12 cellular contexts compared by ENCODE assay signal in genomic region chr1:205172729-205173366, GRCh38. TPM values are rescaled to one million over a fixed set of nuclear protein-coding genes. Genes with fewer than 3 reads are reported as not detected.
DNase-seq lines count a peak whose midpoint lies in the region; ATAC-seq, FAIRE-seq and TF ChIP-seq lines count a peak whose summit lies in the region.
"Had no signal": no experiment of that assay in that cellular context is flagged by ENCODE, and none has a peak within 500 bp of the region (broad histone marks: within the 10 kb centered on the region; RNA-seq: fewer than 3 reads in every experiment).

No MANE protein-coding gene starts in this region.

- H3K27me3 ChIP-seq in small intestine (ENCODE audit: control insufficient read depth in 2 of 2, insufficient read depth in 2 of 2, low read length in 2 of 2) (no peaks in the 10 kb centered on the region), sigmoid colon (no peaks in the 10 kb centered on the region)

- FAIRE-seq in small intestine (lab: Jason Lieb, UNC): no peak

- no peaks in the 10 kb centered on the region for H3K9me3 ChIP-seq in small intestine (ENCODE audit: control insufficient read depth, low read depth)
- H3K9me3 ChIP-seq in sigmoid colon: no peaks in the 10 kb centered on the region

- DNase-seq in AG09319 (ENCODE audit: extremely low read depth, low read depth): peak; percentile 87
- peak; percentile 96 for DNase-seq in HT1080 (ENCODE audit: low read depth)
- DNase-seq in amniotic stem cell (lab: John Stamatoyannopoulos, UW): peak; percentile 93
- peak; percentile 94 for DNase-seq in kidney glomerular epithelial cell (lab: John Stamatoyannopoulos, UW)
- no peak for DNase-seq in small intestine
- no peak for DNase-seq in sigmoid colon
- DNase-seq: NCI-H526; stimulated activated CD4-positive, alpha-beta T cell treated with anti-CD3 and anti-CD28 coated beads, Interleukin-12 subunit alpha, Interleukin-12 subunit beta, amount 100 ng/mL, for 4 hours had no signal

- H3K27ac ChIP-seq in small intestine (ENCODE audit: low read depth in 1 of 2, low read length in 1 of 2): no peak overlapping the region
- H3K27ac ChIP-seq in sigmoid colon: peak overlapping the region in 1 of 4 donors; percentile 25
- H3K27ac ChIP-seq: HL-60, VCaP had no signal

- intact Hi-C loops in sigmoid colon (cut with DNase I): no loop called here

- TF ChIP-seq EP300 in sigmoid colon (IDR thresholded peaks at IDR 0.05): no peak

- H3K4me3 ChIP-seq in small intestine (ENCODE audit: low read depth in 1 of 2, low read length in 2 of 2) (no peak overlapping the region), sigmoid colon (no peak overlapping the region)

- 88 to 89% (median 89%) methylated on average over 4 of the region's 4 CpGs for WGBS in small intestine, 3 donors
- 93% methylated on average over 4 of the region's 4 CpGs for WGBS in sigmoid colon, 2 donors

- H3K36me3 ChIP-seq in small intestine (ENCODE audit: control insufficient read depth in 2 of 2, insufficient read depth in 2 of 2, low read length in 2 of 2): peaks cover 0 to 1% of the 10 kb centered on the region in 2 donors
- peaks cover 0 to 28% (median 7%) of the 10 kb centered on the region in 4 donors for H3K36me3 ChIP-seq in sigmoid colon

- H3K4me1 ChIP-seq in small intestine (ENCODE audit: control insufficient read depth in 2 of 2, insufficient read depth in 1 of 2, low read depth in 1 of 2, low read length in 1 of 2) (peaks cover 0 to 3% of the 10 kb centered on the region in 2 donors), sigmoid colon (peaks cover 0 to 27% (median 19%) of the 10 kb centered on the region in 4 donors)

- no peak for TF ChIP-seq POLR2A in sigmoid colon (IDR thresholded peaks at IDR 0.05)

- ATAC-seq in HG03439 (IDR thresholded peaks at IDR 0.05; ENCODE audit: unreplicated experiment) (no peak), GM18502 (IDR thresholded peaks at IDR 0.05; ENCODE audit: poor library complexity, unreplicated experiment) (no peak)

- TF ChIP-seq CTCF in AG09319 (IDR thresholded peaks at IDR 0.05; ENCODE audit: low read depth, low read length) (no peak), sigmoid colon (IDR thresholded peaks at IDR 0.05) (no peak)

RNA-seq across cellular contexts. Expression of gene DSTYK, which starts 38.7 kb away (rescaled TPM):
- total RNA-seq in HT1080 (2014; rRNA removed; shearing (Covaris generic)): 4.6 and 5.1 TPM in 2 replicates
- polyA plus RNA-seq in HT1080 (2015; cell fraction: cytosol; rRNA removed): 6.1 and 7.3 TPM in 2 replicates
- polyA plus RNA-seq in HT1080 (2015; cell fraction: nucleus; rRNA removed): 6.4 and 6.8 TPM in 2 replicates
- polyA plus RNA-seq in small intestine: 1 to 10 TPM; 1.1 to 3.5 (median 1.1) TPM
- total RNA-seq in sigmoid colon: 10 to 100 TPM in 3 of 4 donors, 1 to 10 TPM in 1; 9.1 to 13.3 (median 12.7) TPM
- 1 to 10 TPM; 1.6 to 3.8 (median 2.4) TPM for polyA plus RNA-seq in sigmoid colon

RNA-seq across cellular contexts. Expression of gene RBBP5, which starts 51.1 kb away (rescaled TPM):
- total RNA-seq in HT1080 (2014; rRNA removed; shearing (Covaris generic)): 14.1 and 15.8 TPM in 2 replicates
- polyA plus RNA-seq in HT1080 (2015; cell fraction: cytosol; rRNA removed): 12.4 and 16.1 TPM in 2 replicates
- polyA plus RNA-seq in HT1080 (2015; cell fraction: nucleus; rRNA removed): 22.1 and 22.2 TPM in 2 replicates
- polyA plus RNA-seq in small intestine: 1 to 10 TPM; 5.9 to 7.8 (median 6.3) TPM
- total RNA-seq in sigmoid colon: 10 to 100 TPM; 12.2 to 36.5 (median 13.9) TPM
- 1 to 10 TPM; 6.6 to 8.1 (median 7.8) TPM for polyA plus RNA-seq in sigmoid colon

RNA-seq across cellular contexts. Expression of gene TMCC2, which starts 54.9 kb away (rescaled TPM):
- total RNA-seq in HT1080 (2014; rRNA removed; shearing (Covaris generic)): 1.5 and 2.3 TPM in 2 replicates
- polyA plus RNA-seq in HT1080 (2015; cell fraction: cytosol; rRNA removed): 1.9 and 2.3 TPM in 2 replicates
- 1.6 and 1.8 TPM in 2 replicates for polyA plus RNA-seq in HT1080 (2015; cell fraction: nucleus; rRNA removed)
- polyA plus RNA-seq in small intestine: 1 to 10 TPM in 1 of 3 donors, under 1 TPM in 2; 0.54 to 1.7 (median 0.67) TPM
- 1 to 10 TPM; 4.3 to 6.4 (median 5.6) TPM for total RNA-seq in sigmoid colon
- 1 to 10 TPM in 1 of 3 donors, not detected in 2; 1.1 TPM for polyA plus RNA-seq in sigmoid colon

Comparison
In these comparisons a context has a peak if more than half of its experiments do, and no peak if none do; other contexts are left out.
1. DNase-seq: peak in AG09319 (single experiment), HT1080 (single experiment), amniotic stem cell (single experiment) and kidney glomerular epithelial cell (single experiment); none in small intestine (single experiment) and sigmoid colon (single experiment).